In the genomic region with DNA sequence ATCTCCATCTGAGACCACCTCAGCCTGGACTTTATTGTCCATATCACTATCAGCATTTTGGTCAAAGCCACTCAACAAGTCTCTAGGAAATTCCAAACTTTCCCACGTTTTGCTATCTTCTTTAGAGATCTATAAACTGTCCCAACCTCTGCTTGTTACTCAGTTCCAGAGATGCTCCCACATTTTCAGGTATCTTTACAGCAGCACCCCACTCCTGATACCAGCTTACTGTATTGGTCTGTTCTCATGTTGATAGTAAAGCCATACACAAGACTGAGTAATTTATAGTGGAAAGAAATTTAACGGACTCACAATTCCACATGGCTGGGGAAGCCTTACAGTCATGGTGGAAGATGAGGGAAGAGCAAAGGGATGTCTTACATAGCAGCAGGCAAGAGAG, we compare ENCODE assay signal across 35 cellular contexts.
"Had no signal": no experiment of that assay in that cellular context is flagged by ENCODE, and none has a peak within 500 bp of the region (broad histone marks: within the 10 kb centered on the region; RNA-seq: fewer than 3 reads in every experiment).

No MANE protein-coding gene starts in this region.

- H3K4me3 ChIP-seq: MG63 had no signal

- DNase-seq: Karpas-422, Kasumi-1, MG63, MM.1S, MV-4-11, NCI-H1048, NCI-H1092, NCI-H1092 treated with DMSO at 0.1 percent for 48 hours, NCI-H1105, NCI-H1105 treated with DMSO at 0.1 percent for 48 hours, NCI-H1417, NCI-H1417 treated with DMSO at 0.1 percent for 48 hours, NCI-H1436, NCI-H1436 treated with DMSO at 0.1 percent for 48 hours, NCI-H146, NCI-H1694, NCI-H1694 treated with DMSO at 0.1 percent for 48 hours, NCI-H187, NCI-H187 treated with DMSO at 0.1 percent for 48 hours, NCI-H1930, NCI-H2029, NCI-H2029 treated with DMSO at 0.1 percent for 48 hours, NCI-H2081, NCI-H2081 treated with DMSO at 0.1 percent for 48 hours, NCI-H2107, NCI-H2171, NCI-H2171 treated with DMSO at 0.1 percent for 48 hours, NCI-H2227 treated with DMSO at 0.1 percent for 48 hours, NCI-H226, NCI-H345, NCI-H446, NCI-H446 treated with DMSO at 0.1 percent for 48 hours, NCI-H510A, NCI-H510A treated with DMSO at 0.1 percent for 48 hours, NCI-H524 had no signal

- H3K27me3 ChIP-seq: MG63 had no signal

- H3K36me3 ChIP-seq: MG63 had no signal
